ENCODE assay signal across 28 cellular contexts in the genomic region with DNA sequence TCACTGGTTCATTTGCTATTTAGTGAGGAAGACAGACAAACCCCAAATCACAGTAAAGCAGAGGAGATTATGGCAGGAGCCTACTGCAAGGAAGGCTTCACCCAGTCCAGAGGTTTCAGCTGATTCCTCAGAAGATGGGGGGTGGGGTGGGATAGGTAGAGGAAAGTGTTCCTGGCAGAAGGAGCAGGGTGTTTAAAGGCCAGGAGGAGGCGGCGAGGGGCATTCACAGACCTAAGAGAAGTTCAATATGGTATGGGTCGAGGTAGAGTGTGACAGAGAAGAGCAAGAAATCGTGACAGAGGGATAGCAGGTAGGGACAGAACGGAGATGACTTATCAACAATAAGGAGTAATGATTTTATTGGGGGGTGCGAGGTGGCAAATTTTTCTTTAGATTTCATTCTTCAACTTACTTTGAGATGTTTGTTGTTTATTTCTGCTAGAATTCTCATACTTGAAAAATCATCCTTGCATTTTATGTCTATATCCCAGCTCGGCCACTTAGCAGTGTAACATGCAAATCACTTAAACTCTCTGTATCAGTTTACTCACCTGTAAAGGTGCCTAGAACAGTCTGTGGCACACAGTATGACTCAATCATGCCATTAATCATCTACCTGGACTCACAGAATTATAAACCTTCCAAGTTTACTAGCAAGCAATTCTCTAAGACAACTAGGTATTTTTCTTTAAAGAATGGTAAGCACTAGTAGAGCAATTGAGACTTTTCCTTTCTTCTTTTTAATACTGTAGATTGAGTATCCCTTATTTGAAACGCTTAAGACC.
DNase-seq lines count a peak whose midpoint lies in the region; FAIRE-seq and TF ChIP-seq lines count a peak whose summit lies in the region.
"Had no signal": no experiment of that assay in that cellular context is flagged by ENCODE, and none has a peak within 500 bp of the region (broad histone marks: within the 10 kb centered on the region; RNA-seq: fewer than 3 reads in every experiment).

No MANE protein-coding gene starts in this region.

- no TSS peak for BruUV-seq in MCF 10A (replicated peaks; lab: Mats Ljungman, UMichigan)

- H3K4me3 Mint-ChIP-seq in MCF 10A (ENCODE audit: unreplicated experiment): no peak overlapping the region
- H3K4me3 Mint-ChIP-seq in activated T-helper 1 cell treated with anti-CD3 and anti-CD28 coated beads, Interleukin-12 subunit alpha, Interleukin-12 subunit beta, Interleukin-2, Interleukin-4 antibody, amounts not matched to agents 30 ng/mL and 10 ng/mL and 1 ng/mL, durations not matched to agents 14 hours and 24 hours and 36 hours: no peak overlapping the region
- H3K4me3 Mint-ChIP-seq: naive B cell; T-helper 2 cell treated with Interferon-gamma antibody and Interleukin-4, amounts not matched to agents 5 μg/mL and 100 μg/mL, for 36 hours had no signal

- peaks cover 9% of the 10 kb centered on the region for H3K36me3 ChIP-seq in breast epithelium
- peaks cover 6 to 16% of the 10 kb centered on the region in 2 donors for H3K36me3 ChIP-seq in small intestine (ENCODE audit: control insufficient read depth in 2 of 2, insufficient read depth in 2 of 2, low read length in 2 of 2)

- H3K4me3 ChIP-seq in breast epithelium (no peak overlapping the region), small intestine (ENCODE audit: low read depth in 1 of 2, low read length in 2 of 2) (no peak overlapping the region), dorsolateral prefrontal cortex (no peak overlapping the region)
- H3K4me3 ChIP-seq: gastrocnemius medialis, transverse colon had no signal

- POLR2A ChIA-PET in MCF 10A (lab: Yijun Ruan, JAX): no interaction called here

- no peak for FAIRE-seq in small intestine (lab: Jason Lieb, UNC)
- FAIRE-seq: A204.1, GM12891, kidney, RCC 7860 had no signal

- H3K27ac Mint-ChIP-seq in MCF 10A (ENCODE audit: low read depth, unreplicated experiment): no peak overlapping the region
- H3K27ac Mint-ChIP-seq in activated T-helper 1 cell treated with anti-CD3 and anti-CD28 coated beads, Interleukin-12 subunit alpha, Interleukin-12 subunit beta, Interleukin-2, Interleukin-4 antibody, amounts not matched to agents 30 ng/mL and 10 ng/mL and 1 ng/mL, durations not matched to agents 14 hours and 24 hours and 36 hours: peak overlapping the region; percentile 3
- H3K27ac Mint-ChIP-seq: T-helper 2 cell treated with Interferon-gamma antibody and Interleukin-4, amounts not matched to agents 5 μg/mL and 100 μg/mL, for 36 hours had no signal

- no peak for TF ChIP-seq POLR2A in breast epithelium (IDR thresholded peaks at IDR 0.05)

- H3K4me1 Mint-ChIP-seq in MCF 10A (ENCODE audit: insufficient read depth, unreplicated experiment): no peaks in the 10 kb centered on the region
- H3K4me1 Mint-ChIP-seq in activated T-helper 1 cell treated with anti-CD3 and anti-CD28 coated beads, Interleukin-12 subunit alpha, Interleukin-12 subunit beta, Interleukin-2, Interleukin-4 antibody, amounts not matched to agents 30 ng/mL and 10 ng/mL and 1 ng/mL, durations not matched to agents 14 hours and 24 hours and 36 hours (ENCODE audit: low read depth): no peaks in the 10 kb centered on the region

- no peaks in the 10 kb centered on the region for H3K27me3 Mint-ChIP-seq in MCF 10A (ENCODE audit: insufficient read depth, unreplicated experiment)
- H3K27me3 Mint-ChIP-seq in activated T-helper 1 cell treated with anti-CD3 and anti-CD28 coated beads, Interleukin-12 subunit alpha, Interleukin-12 subunit beta, Interleukin-2, Interleukin-4 antibody, amounts not matched to agents 30 ng/mL and 10 ng/mL and 1 ng/mL, durations not matched to agents 14 hours and 24 hours and 36 hours (ENCODE audit: insufficient read depth): no peaks in the 10 kb centered on the region
- H3K27me3 Mint-ChIP-seq: naive B cell had no signal

- 94 to 97% (median 95%) methylated on average over 8 of the region's 8 CpGs for whole genome bisulfite sequencing in small intestine, 3 donors

- CTCF ChIA-PET in MCF 10A (lab: Yijun Ruan, JAX): interaction anchor here (0.6 kb wide), 1 partner anchor 878 kb away, joined by 3 read pairs; no protein-coding TSS in a partner anchor

- H3K27ac ChIP-seq in breast epithelium (no peak overlapping the region), small intestine (ENCODE audit: low read depth in 1 of 2, low read length in 1 of 2) (peak overlapping the region in 1 of 2 donors; percentile 5), dorsolateral prefrontal cortex (no peak overlapping the region)
- H3K27ac ChIP-seq: transverse colon had no signal

- H3K4me1 ChIP-seq in breast epithelium (no peaks in the 10 kb centered on the region), small intestine (ENCODE audit: control insufficient read depth in 2 of 2, insufficient read depth in 1 of 2, low read depth in 1 of 2, low read length in 1 of 2) (no peaks in the 10 kb centered on the region)

- H3K36me3 Mint-ChIP-seq in MCF 10A (ENCODE audit: insufficient read depth, unreplicated experiment): peaks cover 84% of the 10 kb centered on the region
- peaks cover 36% of the 10 kb centered on the region for H3K36me3 Mint-ChIP-seq in activated T-helper 1 cell treated with anti-CD3 and anti-CD28 coated beads, Interleukin-12 subunit alpha, Interleukin-12 subunit beta, Interleukin-2, Interleukin-4 antibody, amounts not matched to agents 30 ng/mL and 10 ng/mL and 1 ng/mL, durations not matched to agents 14 hours and 24 hours and 36 hours (ENCODE audit: low read depth)

- TF ChIP-seq CTCF in MCF 10A (IDR thresholded peaks at IDR 0.05; ENCODE audit: unreplicated experiment): no peak
- TF ChIP-seq CTCF in breast epithelium (IDR thresholded peaks at IDR 0.05): no peak
- no peak for TF ChIP-seq CTCF in dorsolateral prefrontal cortex (IDR thresholded peaks at IDR 0.05 in 54 of 56, conservative IDR thresholded peaks at IDR 0.05 in 2 of 56; ENCODE audit: low read depth in 1 of 56, partially characterized antibody in 56 of 56)

- H3K27me3 ChIP-seq in breast epithelium: no peaks in the 10 kb centered on the region
- H3K27me3 ChIP-seq in small intestine (ENCODE audit: control insufficient read depth in 2 of 2, insufficient read depth in 2 of 2, low read length in 2 of 2): no peaks in the 10 kb centered on the region
- no peaks in the 10 kb centered on the region for H3K27me3 ChIP-seq in dorsolateral prefrontal cortex
- H3K27me3 ChIP-seq: gastrocnemius medialis, transverse colon had no signal

- intact Hi-C loops in MCF 10A (cut with micrococcal nuclease) (no loop called here), breast epithelium (cut with DNase I; ENCODE audit: low total_unique reads) (no loop called here), dorsolateral prefrontal cortex (cut with DNase I) (no loop called here)
- intact Hi-C loops in activated T-helper 1 cell treated with anti-CD3 and anti-CD28 coated beads, Interleukin-12 subunit alpha, Interleukin-12 subunit beta, Interleukin-2, Interleukin-4 antibody, amounts not matched to agents 30 ng/mL and 10 ng/mL and 1 ng/mL, durations not matched to agents 14 hours and 24 hours and 36 hours (cut with micrococcal nuclease): no loop called here

- DNase-seq in MCF 10A (ENCODE audit: unreplicated experiment) (peak; percentile 9), breast epithelium (ENCODE audit: low spot score in 2 of 2) (no peak), iPS-NIHi11 (ENCODE audit: low spot score) (peak; percentile 43), small intestine (peak; percentile 51), dorsolateral prefrontal cortex (no peak)
- no peak for DNase-seq in activated T-helper 1 cell treated with anti-CD3 and anti-CD28 coated beads, Interleukin-12 subunit alpha, Interleukin-12 subunit beta, Interleukin-2, Interleukin-4 antibody, amounts not matched to agents 30 ng/mL and 10 ng/mL and 1 ng/mL, durations not matched to agents 14 hours and 24 hours and 36 hours (ENCODE audit: low spot score)
- no peak for DNase-seq in activated naive CD4-positive, alpha-beta T cell treated with anti-CD3 and anti-CD28 coated beads, Interleukin-2, amount 50 U/mL, for 16 hours
- DNase-seq in activated CD4-positive, alpha-beta T cell treated with anti-CD3 and anti-CD28 coated beads for 48 hours: no peak
- DNase-seq: activated CD4-positive, alpha-beta T cell treated with anti-CD3 and anti-CD28 coated beads, Interleukin-2, amount 50 U/mL, for 48 hours; activated CD8-positive, alpha-beta memory T cell treated with anti-CD3 and anti-CD28 coated beads, Interleukin-2, amount 50 U/mL, for 48 hours; activated gamma-delta T cell; DMS79; gastrocnemius medialis; IMR-90; kidney; mesenchymal stem cell; naive B cell; NCI-H1105 treated with DMSO at 0.1 percent for 48 hours; NCI-H2081 treated with DMSO at 0.1 percent for 48 hours; NCI-H446 treated with DMSO at 0.1 percent for 48 hours; NK-92 treated with Interleukin-12 subunit alpha and Interleukin-12 subunit beta, amount 100 ng/mL, for 24 hours; right cardiac atrium; SK-N-SH; transverse colon had no signal

- H3K9me3 Mint-ChIP-seq in MCF 10A (ENCODE audit: unreplicated experiment): no peaks in the 10 kb centered on the region
- peaks cover 5% of the 10 kb centered on the region for H3K9me3 Mint-ChIP-seq in activated T-helper 1 cell treated with anti-CD3 and anti-CD28 coated beads, Interleukin-12 subunit alpha, Interleukin-12 subunit beta, Interleukin-2, Interleukin-4 antibody, amounts not matched to agents 30 ng/mL and 10 ng/mL and 1 ng/mL, durations not matched to agents 14 hours and 24 hours and 36 hours

- H3K9me3 ChIP-seq in breast epithelium (peaks cover 0 to 3% of the 10 kb centered on the region in 2 donors), small intestine (ENCODE audit: control insufficient read depth, low read depth) (no peaks in the 10 kb centered on the region)
- H3K9me3 ChIP-seq: gastrocnemius medialis, SK-N-SH, transverse colon had no signal

Comparison
In these comparisons a context has a peak if more than half of its experiments do, and no peak if none do; other contexts are left out.
1. DNase-seq: peak in MCF 10A (single experiment), iPS-NIHi11 (single experiment) and small intestine (single experiment); none in breast epithelium (0 of 2), activated T-helper 1 cell treated with anti-CD3 and anti-CD28 coated beads, Interleukin-12 subunit alpha, Interleukin-12 subunit beta, Interleukin-2, Interleukin-4 antibody, amounts not matched to agents 30 ng/mL and 10 ng/mL and 1 ng/mL, durations not matched to agents 14 hours and 24 hours and 36 hours (single experiment), dorsolateral prefrontal cortex (0 of 10), activated naive CD4-positive, alpha-beta T cell treated with anti-CD3 and anti-CD28 coated beads, Interleukin-2, amount 50 U/mL, for 16 hours (single experiment) and activated CD4-positive, alpha-beta T cell treated with anti-CD3 and anti-CD28 coated beads for 48 hours (single experiment).